Comparison of ENCODE assay signal across 23 cellular contexts in genomic region chr9:24051587-24051986, GRCh38.
DNase-seq lines count a peak whose midpoint lies in the region; ATAC-seq, FAIRE-seq and TF ChIP-seq lines count a peak whose summit lies in the region.
"Had no signal": no experiment of that assay in that cellular context is flagged by ENCODE, and none has a peak within 500 bp of the region (broad histone marks: within the 10 kb centered on the region; RNA-seq: fewer than 3 reads in every experiment).

No MANE protein-coding gene starts in this region.

- H3K4me1 ChIP-seq in H1 (replicated peaks in 1 of 4; ENCODE audit: control insufficient read depth in 3 of 4, insufficient read depth in 4 of 4, low read length in 3 of 4): no peaks in the 10 kb centered on the region
- H3K4me1 ChIP-seq: HAP-1, SJCRH30 had no signal

- H2BK5ac ChIP-seq in H1 (ENCODE audit: low read depth, low read length): no peak overlapping the region

- H3K23me2 ChIP-seq in H1 (ENCODE audit: low read depth, low read length): no peaks in the 10 kb centered on the region; the same call in 1 of the 2 replicates

- H2AFZ ChIP-seq in H1 (ENCODE audit: low read length): no peak overlapping the region

- no peak overlapping the region for H2BK20ac ChIP-seq in H1 (ENCODE audit: low read length)

- no peak overlapping the region for H4K8ac ChIP-seq in H1 (ENCODE audit: extremely low read depth, insufficient read depth, low read length)

- CTCF ChIA-PET in H1 (lab: Charles Lee; ENCODE audit: partially characterized antibody): interaction anchor here (0.9 to 1.4 kb wide), 3 partner anchors 12 to 193 kb away, joined by 3 to 5 read pairs (median 3); no protein-coding TSS in a partner anchor

- TF ChIP-seq CTCF in H1 (IDR thresholded peaks at IDR 0.05; ENCODE audit: control extremely low read depth in 1 of 3, insufficient read depth in 1 of 3, low read depth in 1 of 3, low read length in 3 of 3): peak in 2 of 3 experiments; percentile 2 to 22; a peak in 1 of 4 replicates

- H3K4me2 ChIP-seq in H1 (ENCODE audit: insufficient read depth in 1 of 2, low read depth in 2 of 2, low read length in 2 of 2): no peak overlapping the region

- no peak overlapping the region for H3K27ac ChIP-seq in H1 (ENCODE audit: low read depth, low read length)
- H3K27ac ChIP-seq in caudate nucleus (ENCODE audit: low read depth, low read length): no peak overlapping the region
- H3K27ac ChIP-seq: SJCRH30 had no signal

- TF ChIP-seq POLR2A in H1 (IDR thresholded peaks at IDR 0.05; ENCODE audit: control extremely low read depth in 1 of 2, low read depth in 2 of 2, low read length in 2 of 2): no peak

- ATAC-seq in HG03196 (IDR thresholded peaks at IDR 0.05; ENCODE audit: unreplicated experiment): no peak
- ATAC-seq: K562, Right ventricle myocardium inferior, SK-N-SH treated with all-trans-retinoic acid at 6 μM for 48 hours, T-helper 17 cell had no signal

- no peak overlapping the region for H3K4ac ChIP-seq in H1 (replicated peaks; ENCODE audit: insufficient read length, low read depth, low read length)

- no peak overlapping the region for H3K56ac ChIP-seq in H1 (replicated peaks; ENCODE audit: insufficient read length, low read depth, low read length)

- H3K18ac ChIP-seq in H1 (ENCODE audit: extremely low read depth, low read length): no peak overlapping the region

- H3K79me2 ChIP-seq in H1 (ENCODE audit: control insufficient read depth in 1 of 2, insufficient read depth in 2 of 2, low read length in 2 of 2): no peaks in the 10 kb centered on the region

- H2AK5ac ChIP-seq in H1 (ENCODE audit: low read depth, low read length): no peak overlapping the region

- TF ChIP-seq RAD21 in H1 (IDR thresholded peaks at IDR 0.05 in 1 of 2, conservative IDR thresholded peaks at IDR 0.05 in 1 of 2; ENCODE audit: low read depth in 2 of 2, low read length in 2 of 2): peak; percentile 26 to 50; a peak in 3 of 4 replicates

- FAIRE-seq in H1 (lab: Jason Lieb, UNC): no peak
- FAIRE-seq: HTR-8/SVneo, K562 had no signal

- no peaks in the 10 kb centered on the region for H3K36me3 ChIP-seq in H1 (ENCODE audit: control insufficient read depth in 2 of 4, insufficient read depth in 4 of 4, low read length in 3 of 4)
- H3K36me3 ChIP-seq: HAP-1, SJCRH30 had no signal

- H2BK120ac ChIP-seq in H1 (replicated peaks; ENCODE audit: low read depth, low read length): no peak overlapping the region

- H3K23ac ChIP-seq in H1 (ENCODE audit: insufficient read length): no peak overlapping the region

- TF ChIP-seq EP300 in H1 (IDR thresholded peaks at IDR 0.05; ENCODE audit: borderline replicate concordance in 1 of 2, low read depth in 2 of 2, low read length in 2 of 2): no peak

- POLR2A ChIA-PET in H1 (lab: Charles Lee; ENCODE audit: partially characterized antibody): no interaction called here

- no peaks in the 10 kb centered on the region for H3K9me3 ChIP-seq in H1 (ENCODE audit: insufficient read depth in 2 of 2, low read depth in 1 of 2, low read length in 1 of 2)
- H3K9me3 ChIP-seq: HAP-1, SJCRH30 had no signal

- H3K4me3 ChIP-seq in H1 (ENCODE audit: extremely low read depth in 1 of 4, insufficient read depth in 2 of 4, low read depth in 3 of 4, low read length in 4 of 4): no peak overlapping the region
- H3K4me3 ChIP-seq: HAP-1, K562, SJCRH30 had no signal

- no peaks in the 10 kb centered on the region for H3K27me3 ChIP-seq in H1 (replicated peaks in 1 of 4; ENCODE audit: control insufficient read depth in 3 of 4, extremely low read depth in 1 of 4, insufficient read depth in 3 of 4, low read length in 3 of 4)
- H3K27me3 ChIP-seq: SJCRH30 had no signal

- H3K79me1 ChIP-seq in H1 (ENCODE audit: low read depth, low read length): no peaks in the 10 kb centered on the region

- no peak overlapping the region for H4K5ac ChIP-seq in H1 (ENCODE audit: insufficient read length, low read depth, low read length)

- H3K14ac ChIP-seq in H1 (ENCODE audit: insufficient read length): no peak overlapping the region

- H4K91ac ChIP-seq in H1 (replicated peaks; ENCODE audit: insufficient read length, low read length): no peak overlapping the region

- H4K20me1 ChIP-seq in H1 (replicated peaks in 1 of 2; ENCODE audit: control insufficient read depth in 1 of 2, insufficient read depth in 2 of 2, low read length in 2 of 2): no peaks in the 10 kb centered on the region

- H3K9ac ChIP-seq in H1 (replicated peaks in 1 of 4; ENCODE audit: extremely low read depth in 1 of 4, low read depth in 3 of 4, low read length in 3 of 4): no peak overlapping the region

- H2BK12ac ChIP-seq in H1 (ENCODE audit: low read depth, low read length): no peak overlapping the region

- peak; percentile 46 for DNase-seq in DMS53 (lab: John Stamatoyannopoulos, UW)
- DNase-seq in DMS53 treated with DMSO at 0.1 percent for 48 hours (lab: John Stamatoyannopoulos, UW; ENCODE audit: unreplicated experiment): no peak
- peak; percentile 12 for DNase-seq in HT-29 (ENCODE audit: low spot score)
- peak; percentile 52 for DNase-seq in OCI-M1 (lab: John Stamatoyannopoulos, UW)
- no peak for DNase-seq in H1 (ENCODE audit: low read depth in 1 of 2, low spot score in 2 of 2)
- no peak for DNase-seq in caudate nucleus (lab: John Stamatoyannopoulos, UW)
- no peak for DNase-seq in AML-193 (lab: John Stamatoyannopoulos, UW)
- DNase-seq: 8988T; ACHN; CD4-positive, CD25-positive, alpha-beta regulatory T cell; DMS153; NCI-H1105 treated with DMSO at 0.1 percent for 48 hours; NCI-H2029; NCI-H2227 treated with DMSO at 0.1 percent for 48 hours; NCI-H774; SJCRH30; T-helper 17 cell had no signal

- H2BK15ac ChIP-seq in H1 (ENCODE audit: low read length): no peak overlapping the region

- WGBS in H1 (ENCODE audit: extremely low coverage in 1 of 2, insufficient coverage in 1 of 2, insufficient read length in 1 of 2, insufficient replicate concordance in 2 of 2, low coverage in 1 of 2, low lambda C conversion rate in 2 of 2, missing lambda C conversion rate in 1 of 2), 2 experiments: 88% methylated on average over 3 of the region's 3 CpGs; no CpG with 5 or more reads in 1 of the 2 experiments

TF ChIP-seq in H1, 55 proteins besides CTCF, POLR2A, EP300 and RAD21:
- TF ChIP-seq BCL11A (IDR thresholded peaks at IDR 0.05; ENCODE audit: low read depth in 2 of 2, low read length in 2 of 2) (no peak), POLR2AphosphoS5 (IDR thresholded peaks at IDR 0.05; ENCODE audit: low read depth, low read length) (no peak), TEAD4 (IDR thresholded peaks at IDR 0.05; ENCODE audit: low read depth, low read length) (no peak), SIX5 (IDR thresholded peaks at IDR 0.05; ENCODE audit: low read depth, low read length) (no peak), SIN3A (conservative IDR thresholded peaks at IDR 0.05 in 1 of 2, IDR thresholded peaks at IDR 0.05 in 1 of 2; ENCODE audit: low read depth in 1 of 2, low read length in 2 of 2) (no peak), SIRT6 (IDR thresholded peaks at IDR 0.05; ENCODE audit: low read length) (no peak)

Comparison
In these comparisons a context has a peak if more than half of its experiments do, and no peak if none do; other contexts are left out.
1. DNase-seq: peak in DMS53 (single experiment), HT-29 (single experiment) and OCI-M1 (single experiment); none in DMS53 treated with DMSO at 0.1 percent for 48 hours (single experiment), H1 (0 of 2), caudate nucleus (0 of 61) and AML-193 (0 of 2).